8 cellular contexts compared by ENCODE assay signal in the genomic region with DNA sequence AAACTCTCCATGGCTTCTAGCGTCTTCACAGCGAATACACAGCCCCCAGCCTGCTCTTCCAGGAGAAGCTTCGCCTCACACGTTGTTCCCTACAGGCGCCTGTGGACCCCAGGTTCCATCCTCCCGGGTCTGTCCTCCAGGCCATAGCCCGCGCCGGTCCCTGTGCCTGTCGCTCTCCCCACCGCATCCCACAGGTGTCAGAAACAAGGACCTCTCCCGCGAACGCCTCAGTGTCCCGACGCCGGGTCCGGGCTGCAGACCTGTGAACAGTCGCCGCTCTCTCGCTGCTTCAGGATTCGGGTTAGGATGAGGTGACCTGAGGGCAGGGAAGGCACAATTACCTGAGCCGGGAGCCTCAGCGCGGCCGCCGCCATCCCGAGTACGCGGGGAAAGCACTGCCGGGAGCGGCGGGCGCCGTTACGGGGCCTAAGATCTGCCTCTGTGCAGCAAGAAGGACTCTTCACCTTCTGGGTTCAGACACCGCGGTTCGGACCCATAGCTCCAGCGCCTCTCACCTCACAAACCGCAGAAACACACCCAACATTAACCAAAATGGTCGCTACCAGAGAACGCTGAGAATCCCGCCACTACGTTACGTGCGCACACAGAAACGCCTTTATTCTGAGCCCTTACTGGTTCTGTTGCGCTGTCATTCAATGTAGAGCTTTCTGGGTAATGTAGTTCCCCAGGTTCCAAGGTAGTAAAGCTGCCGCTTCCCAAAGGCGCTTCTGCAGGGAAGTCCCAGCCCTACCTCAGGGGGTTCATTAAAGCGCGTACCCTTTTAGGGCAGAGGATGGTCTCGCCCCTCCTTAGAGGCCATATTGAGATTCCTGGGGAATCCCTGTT. TPM values are rescaled to one million over a fixed set of nuclear protein-coding genes. Genes with fewer than 3 reads are reported as not detected.
A peak's percentile ranks its signal among the peaks of the same experiment; 100 is the strongest.
DNase-seq lines count a peak whose midpoint lies in the region; ATAC-seq and TF ChIP-seq lines count a peak whose summit lies in the region.

A gene (minus strand): TSS at position 583 of the 846 bp plus-strand sequence. CDS start 1,580 bp downstream, outside the sequence.

- H2AFZ ChIP-seq in mammary epithelial cell (ENCODE audit: low read depth, low read length), result peak within 1 kb of the TSS; percentile 84

- 2% methylated on average over 23 of the region's 54 CpGs for WGBS in mammary epithelial cell (ENCODE audit: low coverage, missing lambda C conversion rate)

- H3K9me3 ChIP-seq in mammary epithelial cell (replicated peaks; ENCODE audit: insufficient read depth, low read length) (peaks cover 15% of the 10 kb centered on the region), iPS-15b (ENCODE audit: control insufficient read depth, insufficient read depth, low read length) (no peaks in the 10 kb centered on the region)

- CTCF ChIA-PET in mammary epithelial cell (lab: Charles Lee; ENCODE audit: low non-redundant PET), result no interaction called here

- H3K27ac ChIP-seq in mammary epithelial cell (ENCODE audit: insufficient read depth, low read depth, low read length), result peak within 1 kb of the TSS; percentile 23

- H3K27me3 ChIP-seq in mammary epithelial cell (ENCODE audit: insufficient read depth, low read length) (no peaks in the 10 kb centered on the region), iPS-15b (ENCODE audit: control insufficient read depth, insufficient read depth, low read length) (no peaks in the 10 kb centered on the region)

- H4K20me1 ChIP-seq in mammary epithelial cell (ENCODE audit: insufficient read depth, low read length), result no peaks in the 10 kb centered on the region

- peaks cover 10% of the 10 kb centered on the region for H3K79me2 ChIP-seq in mammary epithelial cell (ENCODE audit: insufficient read depth, low read length)

- peaks cover 4% of the 10 kb centered on the region for H3K4me1 ChIP-seq in mammary epithelial cell (ENCODE audit: insufficient read depth, low read length)
- H3K4me1 ChIP-seq in iPS-15b (ENCODE audit: control insufficient read depth, insufficient read depth, low read length), result peaks cover 2% of the 10 kb centered on the region

- H3K4me3 ChIP-seq in mammary epithelial cell (replicated peaks in 1 of 3; ENCODE audit: insufficient read depth in 1 of 3, low read depth in 2 of 3, low read length in 3 of 3) (peak within 1 kb of the TSS; percentile 45 to 68 (median 62)), iPS-15b (ENCODE audit: low read depth, low read length) (peak within 1 kb of the TSS; percentile 89)

- peak within 1 kb of the TSS; percentile 63 for H3K9ac ChIP-seq in mammary epithelial cell (ENCODE audit: insufficient read depth, low read length)
- peak within 1 kb of the TSS; percentile 96 for H3K9ac ChIP-seq in iPS-15b (ENCODE audit: low read depth, low read length)

- peak within 1 kb of the TSS; percentile 84 for H3K4me2 ChIP-seq in mammary epithelial cell (ENCODE audit: insufficient read depth, low read depth, low read length)

- TF ChIP-seq CTCF in mammary epithelial cell (conservative IDR thresholded peaks at IDR 0.05 in 1 of 2, IDR thresholded peaks at IDR 0.05 in 1 of 2; ENCODE audit: extremely low read depth in 1 of 2, insufficient read depth in 1 of 2, low read depth in 1 of 2, low read length in 2 of 2), result no peak

- H3K36me3 ChIP-seq in mammary epithelial cell (ENCODE audit: insufficient read depth, low read length), result no peaks in the 10 kb centered on the region
- H3K36me3 ChIP-seq in iPS-15b (ENCODE audit: control insufficient read depth, insufficient read depth, low read length), result peaks cover 21% of the 10 kb centered on the region

- BruUV-seq in mammary epithelial cell (replicated peaks; lab: Mats Ljungman, UMichigan), result no TSS peak

- dilution Hi-C loops in mammary epithelial cell (cut with HindIII; ENCODE audit: low sequenced_read_pairs), result loop anchor here (10.0 kb wide), 1 partner anchor 400 kb away; no protein-coding TSS in a partner anchor

- in situ Hi-C loops in mammary epithelial cell (cut with MboI; ENCODE audit: low sequenced_read_pairs in 2 of 2), result no loop called here

- peak; percentile 48 for ATAC-seq in GM21723 (IDR thresholded peaks at IDR 0.05; ENCODE audit: unreplicated experiment)
- ATAC-seq in HG02938 (IDR thresholded peaks at IDR 0.05; ENCODE audit: unreplicated experiment), result no peak

- DNase-seq in AG08396 (ENCODE audit: low spot score), result peak; percentile 70
- peak in 4 of 5 donors; percentile 17 to 35 (median 30) for DNase-seq in T-helper 1 cell
- DNase-seq in mammary epithelial cell, result peak; percentile 85
- peak; percentile 86 for DNase-seq in renal cortical epithelial cell (ENCODE audit: low read depth)
- DNase-seq in Kasumi-1 (lab: John Stamatoyannopoulos, UW), result no peak

- intact Hi-C loops in mammary epithelial cell (cut with micrococcal nuclease), result no loop called here

RNA-seq across cellular contexts. Expression of the gene that starts here (rescaled TPM):
- total RNA-seq in mammary epithelial cell (1 to 10 TPM; 3.0 to 4.7 TPM), renal cortical epithelial cell (3.6 and 7.2 TPM in 2 replicates)
- 1.5 TPM for polyA plus RNA-seq in mammary epithelial cell
- polyA minus RNA-seq in mammary epithelial cell, result 2.7 TPM

Comparison
In these comparisons a context has a peak if more than half of its experiments do, and no peak if none do; other contexts are left out.
1. DNase-seq: peak in AG08396 (single experiment), T-helper 1 cell (4 of 5), mammary epithelial cell (single experiment) and renal cortical epithelial cell (single experiment); none in Kasumi-1 (0 of 2).